18 cellular contexts compared by ENCODE assay signal in genomic region chr2:86011449-86011941, GRCh38.
DNase-seq lines count a peak whose midpoint lies in the region; ATAC-seq, FAIRE-seq and TF ChIP-seq lines count a peak whose summit lies in the region.
"Had no signal": no experiment of that assay in that cellular context is flagged by ENCODE, and none has a peak within 500 bp of the region (broad histone marks: within the 10 kb centered on the region; RNA-seq: fewer than 3 reads in every experiment).

No MANE protein-coding gene starts in this region.

- H3K9me3 ChIP-seq in HCT116 (ENCODE audit: control insufficient read depth in 1 of 2, insufficient read depth in 1 of 2, low read depth in 1 of 2, low read length in 2 of 2) (peaks cover 9 to 17% of the 10 kb centered on the region in 2 experiments; a peak in 1 of 4 replicates), K562 (replicated peaks; ENCODE audit: control insufficient read depth, insufficient read depth, low read depth, low read length) (peaks cover 9% of the 10 kb centered on the region), hepatocyte (ENCODE audit: low read depth) (peaks cover 5% of the 10 kb centered on the region)

- no peak for FAIRE-seq in K562 (lab: Jason Lieb, UNC)
- FAIRE-seq: islet of Langerhans had no signal

- H3K9me2 ChIP-seq in HCT116 (ENCODE audit: insufficient read depth) (no peaks in the 10 kb centered on the region), hepatocyte (replicated peaks; ENCODE audit: insufficient read depth) (no peaks in the 10 kb centered on the region)

- no peaks in the 10 kb centered on the region for H3K27me3 ChIP-seq in HCT116 (ENCODE audit: insufficient read depth, low read length)
- H3K27me3 ChIP-seq in K562 (ENCODE audit: control insufficient read depth in 2 of 2, insufficient read depth in 2 of 2, low read length in 2 of 2), result no peaks in the 10 kb centered on the region
- H3K27me3 ChIP-seq in hepatocyte, result no peaks in the 10 kb centered on the region
- H3K27me3 ChIP-seq: SJCRH30 had no signal

- WGBS in K562 (ENCODE audit: insufficient coverage, low coverage, missing lambda C conversion rate), result 53% methylated on average over 9 of the region's 9 CpGs
- WGBS in hepatocyte (ENCODE audit: low lambda C conversion rate, missing lambda C conversion rate), result 48% methylated on average over 9 of the region's 9 CpGs

- no peaks in the 10 kb centered on the region for H3K4me1 ChIP-seq in HCT116 (ENCODE audit: control insufficient read depth in 1 of 2, insufficient read depth in 2 of 2, low read length in 2 of 2)
- peaks cover under 1 to 10% of the 10 kb centered on the region in 2 experiments; a peak in 4 of 5 replicates for H3K4me1 ChIP-seq in K562 (replicated peaks in 1 of 2; ENCODE audit: control insufficient read depth in 2 of 2, insufficient read depth in 2 of 2, low read length in 2 of 2)
- H3K4me1 ChIP-seq in hepatocyte (ENCODE audit: insufficient read depth), result peaks cover 4% of the 10 kb centered on the region
- H3K4me1 ChIP-seq: SJCRH30 had no signal

- H4K20me1 ChIP-seq in HCT116 (ENCODE audit: insufficient read depth), result no peaks in the 10 kb centered on the region
- H4K20me1 ChIP-seq in K562 (replicated peaks; ENCODE audit: control insufficient read depth, insufficient read depth, low read length), result no peaks in the 10 kb centered on the region
- H4K20me1 ChIP-seq in hepatocyte (ENCODE audit: insufficient read depth, poor library complexity, severe bottlenecking), result no peaks in the 10 kb centered on the region

- no peaks in the 10 kb centered on the region for H3K79me2 ChIP-seq in HCT116 (ENCODE audit: insufficient read depth, low read length)
- H3K79me2 ChIP-seq in K562 (ENCODE audit: control insufficient read depth, insufficient read depth, low read length), result no peaks in the 10 kb centered on the region
- no peaks in the 10 kb centered on the region for H3K79me2 ChIP-seq in hepatocyte

- no TSS peak for BruUV-seq in HCT116 (replicated peaks; lab: Mats Ljungman, UMichigan)
- BruUV-seq in K562 (replicated peaks; lab: Mats Ljungman, UMichigan), result no TSS peak

- CTCF ChIA-PET in HCT116 (lab: Charles Lee) (interaction anchor here (1.2 kb wide), 1 partner anchor 184 kb away, joined by 4 read pairs; no protein-coding TSS in a partner anchor), K562 (lab: Yijun Ruan, JAX; ENCODE audit: low intra/inter-chr PET ratio) (no interaction called here)

- H3K4me2 ChIP-seq in HCT116 (ENCODE audit: low read length) (no peak overlapping the region), K562 (ENCODE audit: insufficient read depth, low read length) (no peak overlapping the region), hepatocyte (no peak overlapping the region)

- DNase-seq in HCT116 (ENCODE audit: low read depth, low spot score), result no peak
- no peak for DNase-seq in K562 (ENCODE audit: extremely low read depth in 1 of 4, low spot score in 3 of 4)
- peak; percentile 63 for DNase-seq in hepatocyte (ENCODE audit: low spot score)
- peak; percentile 46 for DNase-seq in sciatic nerve (ENCODE audit: low spot score)
- no peak for DNase-seq in RKO (ENCODE audit: low spot score)
- no peak for DNase-seq in caudate nucleus (lab: John Stamatoyannopoulos, UW)
- DNase-seq in mucosa of gallbladder (ENCODE audit: low spot score), result no peak
- DNase-seq: activated naive CD4-positive, alpha-beta T cell; CD8-positive, alpha-beta T cell; endodermal cell; Kasumi-1; mesendoderm; NCI-H2107; NCI-H524 treated with DMSO at 0.1 percent for 48 hours; SJCRH30 had no signal

- H3K9me1 ChIP-seq in K562 (ENCODE audit: control insufficient read depth, insufficient read depth, low read length), result no peaks in the 10 kb centered on the region

- H3K27ac ChIP-seq in HCT116 (ENCODE audit: low read depth, low read length) (no peak overlapping the region), K562 (ENCODE audit: extremely low read depth, low read depth, low read length) (no peak overlapping the region), hepatocyte (peak overlapping the region; percentile 3), caudate nucleus (ENCODE audit: low read depth, low read length) (no peak overlapping the region)
- H3K27ac ChIP-seq: SJCRH30, VCaP had no signal

- POLR2A ChIA-PET in HCT116 (lab: Charles Lee) (no interaction called here), K562 (lab: Yijun Ruan, JAX) (interaction anchor here (1.0 kb wide), 2 partner anchors 11 kb away, joined by 3 to 4 read pairs; no protein-coding TSS in a partner anchor)

- H3K9ac ChIP-seq in HCT116 (ENCODE audit: low read length) (no peak overlapping the region), K562 (ENCODE audit: insufficient read depth in 1 of 2, low read depth in 2 of 2, low read length in 2 of 2) (peak overlapping the region in 1 of 2 experiments; percentile 70; a peak in 1 of 4 replicates)

- intact Hi-C loops in HCT116 (cut with micrococcal nuclease) (loop anchor here (5.0 kb wide), 1 partner anchor 124 kb away; the partner anchor contains the start of gene ST3GAL5), K562 (cut with micrococcal nuclease) (no loop called here), sciatic nerve (cut with DNase I) (no loop called here)

- H2AFZ ChIP-seq in HCT116 (ENCODE audit: low read depth, low read length, poor library complexity, severe bottlenecking) (no peak overlapping the region), K562 (ENCODE audit: low read depth, low read length) (no peak overlapping the region), hepatocyte (no peak overlapping the region)

- no peak for TF ChIP-seq RAD21 in HCT116 (IDR thresholded peaks at IDR 0.05; ENCODE audit: low read depth)
- no peak for TF ChIP-seq RAD21 in K562 (CRISPR knock-in tag; conservative IDR thresholded peaks at IDR 0.05 in 1 of 2, IDR thresholded peaks at IDR 0.05 in 1 of 2)

- TF ChIP-seq POLR2A in HCT116 (IDR thresholded peaks at IDR 0.05; ENCODE audit: borderline replicate concordance, extremely low read depth, insufficient read depth, insufficient read length), result no peak
- no peak for TF ChIP-seq POLR2A in K562 (conservative IDR thresholded peaks at IDR 0.05)

- ATAC-seq in HCT116 (peak; percentile 11; the same call in 1 of the 2 replicates), K562 (peak; percentile 27; the same call in 2 of the 3 replicates), sciatic nerve (peak; percentile 36), HG02970 (IDR thresholded peaks at IDR 0.05; ENCODE audit: low FRiP score, unreplicated experiment) (no peak)
- ATAC-seq: CD8-positive, alpha-beta T cell had no signal

- H3K36me3 ChIP-seq in HCT116 (ENCODE audit: control insufficient read depth in 1 of 2, insufficient read depth in 2 of 2, low read length in 2 of 2) (no peaks in the 10 kb centered on the region), K562 (ENCODE audit: control insufficient read depth, insufficient read depth, low read length) (no peaks in the 10 kb centered on the region), hepatocyte (replicated peaks; ENCODE audit: insufficient read depth, low read depth) (no peaks in the 10 kb centered on the region)

- RAD21 ChIA-PET in HCT116 (lab: Charles Lee; ENCODE audit: low non-redundant PET in 1 of 2, low total read pairs in 2 of 2, uncharacterized antibody in 2 of 2, unreplicated experiment in 2 of 2), result no interaction called here

- H3K4me3 ChIP-seq in HCT116 (replicated peaks in 1 of 2; ENCODE audit: low read depth in 1 of 2, low read length in 2 of 2) (no peak overlapping the region), K562 (no peak overlapping the region), hepatocyte (no peak overlapping the region)
- H3K4me3 ChIP-seq: SJCRH30 had no signal

- no peak for TF ChIP-seq EP300 in K562 (IDR thresholded peaks at IDR 0.05; ENCODE audit: low read length)

- TF ChIP-seq CTCF in HCT116 (IDR thresholded peaks at IDR 0.05 in 2 of 3, conservative IDR thresholded peaks at IDR 0.05 in 1 of 3; ENCODE audit: borderline replicate concordance in 1 of 3, insufficient read depth in 1 of 3, low read depth in 2 of 3, low read length in 2 of 3) (no peak), K562 (IDR thresholded peaks at IDR 0.05 in 2 of 3, conservative IDR thresholded peaks at IDR 0.05 in 1 of 3; ENCODE audit: insufficient read depth in 2 of 3, low read depth in 1 of 3, low read length in 3 of 3) (no peak), hepatocyte (IDR thresholded peaks at IDR 0.05; ENCODE audit: poor library complexity) (no peak)

- in situ Hi-C loops in K562 (cut with MboI), result no loop called here

TF ChIP-seq in K562, 482 proteins besides CTCF, POLR2A, EP300 and RAD21:
- TF ChIP-seq FOXP1 (CRISPR knock-in tag; IDR thresholded peaks at IDR 0.05), result no peak
- TF ChIP-seq STAT5A (IDR thresholded peaks at IDR 0.05; ENCODE audit: borderline replicate concordance, low read length), result no peak
- no peak for TF ChIP-seq FOXA3 (CRISPR knock-in tag; conservative IDR thresholded peaks at IDR 0.05 in 1 of 2, IDR thresholded peaks at IDR 0.05 in 1 of 2)
- TF ChIP-seq ELF2 (CRISPR knock-in tag; IDR thresholded peaks at IDR 0.05), result no peak
- no peak for TF ChIP-seq CCNT2 (IDR thresholded peaks at IDR 0.05; ENCODE audit: borderline replicate concordance, extremely low read depth, insufficient read length, low read depth, low read length)

Comparison
In these comparisons a context has a peak if more than half of its experiments do, and no peak if none do; other contexts are left out.
1. DNase-seq: peak in hepatocyte (single experiment) and sciatic nerve (single experiment); none in HCT116 (single experiment), K562 (0 of 4), RKO (single experiment), caudate nucleus (0 of 61) and mucosa of gallbladder (single experiment).